In genomic region chr21:10325546-10325945, GRCh38 we compare ENCODE assay signal across 8 cellular contexts.
DNase-seq lines count a peak whose midpoint lies in the region; ATAC-seq and TF ChIP-seq lines count a peak whose summit lies in the region.
"Not testable (repeated sequence)": the region's sequence is repeated elsewhere in the genome, so short reads cannot be mapped to it uniquely, and the experiment has no call there.

No MANE protein-coding gene starts in this region.

- DNase-seq in AG10803 (ENCODE audit: low read depth): peak; percentile 73
- DNase-seq in LHCN-M2 (ENCODE audit: low read depth): peak; percentile 62
- DNase-seq in activated CD8-positive, alpha-beta memory T cell treated with anti-CD3 and anti-CD28 coated beads, Interleukin-2, amount 10 ng/mL, durations not matched to agents 7 days and 5 days: not testable (repeated sequence)
- DNase-seq in endothelial cell (ENCODE audit: low spot score): peak; percentile 40
- DNase-seq in left kidney (ENCODE audit: low read depth, low spot score): peak; percentile 95
- DNase-seq in spleen: peak; percentile 77

- H3K4me1 ChIP-seq in spleen: not testable (repeated sequence)

- not testable (repeated sequence) for H3K36me3 ChIP-seq in spleen

- TF ChIP-seq CTCF in AG10803 (conservative IDR thresholded peaks at IDR 0.05; ENCODE audit: low read length); endothelial cell (IDR thresholded peaks at IDR 0.05; ENCODE audit: unreplicated experiment); spleen (IDR thresholded peaks at IDR 0.05 in 8 of 11, conservative IDR thresholded peaks at IDR 0.05 in 3 of 11): not testable (repeated sequence)

- not testable (repeated sequence) for H3K27me3 Mint-ChIP-seq in activated CD8-positive, alpha-beta memory T cell treated with anti-CD3 and anti-CD28 coated beads, Interleukin-2, amount 10 ng/mL, durations not matched to agents 7 days and 5 days
- H3K27me3 Mint-ChIP-seq in endothelial cell (ENCODE audit: unreplicated experiment): peaks cover 18% of the 10 kb centered on the region

- WGBS in spleen, 5 donors: 48 to 75% (median 66%) methylated on average over 5 of the region's 5 CpGs

- H3K4me3 Mint-ChIP-seq in activated CD8-positive, alpha-beta memory T cell treated with anti-CD3 and anti-CD28 coated beads, Interleukin-2, amount 10 ng/mL, durations not matched to agents 7 days and 5 days: not testable (repeated sequence)
- peak overlapping the region; percentile 0 for H3K4me3 Mint-ChIP-seq in endothelial cell (ENCODE audit: unreplicated experiment)

- H3K4me1 Mint-ChIP-seq in activated CD8-positive, alpha-beta memory T cell treated with anti-CD3 and anti-CD28 coated beads, Interleukin-2, amount 10 ng/mL, durations not matched to agents 7 days and 5 days; endothelial cell (ENCODE audit: unreplicated experiment): not testable (repeated sequence)

- not testable (repeated sequence) for TF ChIP-seq POLR2A in spleen (IDR thresholded peaks at IDR 0.05)

- peaks cover 22% of the 10 kb centered on the region for H3K9me3 Mint-ChIP-seq in activated CD8-positive, alpha-beta memory T cell treated with anti-CD3 and anti-CD28 coated beads, Interleukin-2, amount 10 ng/mL, durations not matched to agents 7 days and 5 days (ENCODE audit: low read depth)
- peaks cover 46% of the 10 kb centered on the region for H3K9me3 Mint-ChIP-seq in endothelial cell (ENCODE audit: unreplicated experiment)

- ATAC-seq in GM19452 (IDR thresholded peaks at IDR 0.05; ENCODE audit: unreplicated experiment) (peak; percentile 89), HG02973 (IDR thresholded peaks at IDR 0.05; ENCODE audit: unreplicated experiment) (peak; percentile 90)
- ATAC-seq in activated CD8-positive, alpha-beta memory T cell treated with anti-CD3 and anti-CD28 coated beads, Interleukin-2, amount 10 ng/mL, durations not matched to agents 7 days and 5 days: peak; percentile 63

- CTCF ChIA-PET in activated CD8-positive, alpha-beta memory T cell treated with anti-CD3 and anti-CD28 coated beads, Interleukin-2, amount 10 ng/mL, durations not matched to agents 7 days and 5 days (lab: Charles Lee): not testable (repeated sequence)

- peaks cover 3 to 54% (median 49%) of the 10 kb centered on the region in 8 donors for H3K9me3 ChIP-seq in spleen

- H3K36me3 Mint-ChIP-seq in activated CD8-positive, alpha-beta memory T cell treated with anti-CD3 and anti-CD28 coated beads, Interleukin-2, amount 10 ng/mL, durations not matched to agents 7 days and 5 days: not testable (repeated sequence)
- peaks cover 18% of the 10 kb centered on the region for H3K36me3 Mint-ChIP-seq in endothelial cell (ENCODE audit: low read depth, unreplicated experiment)

- H3K4me3 ChIP-seq in AG10803 (ENCODE audit: low read length); spleen: not testable (repeated sequence)

- H3K27ac ChIP-seq in spleen: not testable (repeated sequence)

- not testable (repeated sequence) for H3K27me3 ChIP-seq in spleen (replicated peaks in 1 of 7)

- intact Hi-C loops in spleen (cut with DNase I; ENCODE audit: low total_unique reads): not testable (repeated sequence)

- H3K27ac Mint-ChIP-seq in activated CD8-positive, alpha-beta memory T cell treated with anti-CD3 and anti-CD28 coated beads, Interleukin-2, amount 10 ng/mL, durations not matched to agents 7 days and 5 days; endothelial cell (ENCODE audit: unreplicated experiment): not testable (repeated sequence)
